Comparison of ENCODE assay signal across 17 cellular contexts in the genomic region with DNA sequence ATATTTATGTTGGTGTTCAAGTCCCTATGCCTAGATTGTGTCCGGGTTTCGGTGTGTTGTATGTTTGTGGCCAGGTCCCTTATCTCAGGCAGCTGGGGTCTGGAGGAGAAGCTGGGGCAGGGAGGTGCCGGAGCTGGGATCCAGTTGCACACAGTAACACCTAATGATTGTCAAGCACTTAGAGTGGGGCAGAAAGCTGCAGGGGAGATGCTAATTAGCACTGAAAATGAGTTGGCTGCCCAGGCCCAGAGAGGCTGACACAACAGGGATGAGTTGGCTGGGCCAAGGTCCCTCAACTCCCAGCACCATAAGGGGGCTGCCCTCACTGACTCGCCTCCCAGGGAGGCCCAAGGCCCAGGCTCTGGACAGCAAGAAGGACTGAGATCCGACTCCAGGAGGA. TPM values are rescaled to one million over a fixed set of nuclear protein-coding genes. Genes with fewer than 3 reads are reported as not detected.
A peak's percentile ranks its signal among the peaks of the same experiment; 100 is the strongest.
DNase-seq lines count a peak whose midpoint lies in the region; ATAC-seq and TF ChIP-seq lines count a peak whose summit lies in the region.
"Had no signal": no experiment of that assay in that cellular context is flagged by ENCODE, and none has a peak within 500 bp of the region (broad histone marks: within the 10 kb centered on the region; RNA-seq: fewer than 3 reads in every experiment).

No MANE protein-coding gene starts in this region.

- no peak overlapping the region for H4K8ac ChIP-seq in mesendoderm (ENCODE audit: low read depth, low read length)

- H2AK5ac ChIP-seq in mesendoderm (ENCODE audit: low read length) = no peak overlapping the region

- no peaks in the 10 kb centered on the region for H3K79me2 ChIP-seq in mesendoderm (ENCODE audit: control insufficient read depth, insufficient read depth, low read length)

- no TSS peak for BruUV-seq in Panc1 (replicated peaks; lab: Mats Ljungman, UMichigan)

- no peaks in the 10 kb centered on the region for H4K20me1 ChIP-seq in BLaER1

- no CpG with 5 or more reads among the region's 5 CpGs for WGBS in mesendoderm (ENCODE audit: extremely low coverage, insufficient coverage, low lambda C conversion rate)

- H2BK15ac ChIP-seq in mesendoderm (replicated peaks; ENCODE audit: low read depth) = no peak overlapping the region

- H3K4ac ChIP-seq in mesendoderm (ENCODE audit: low read depth, low read length) = no peak overlapping the region

- H3K4me1 ChIP-seq in BLaER1 (peaks cover 29% of the 10 kb centered on the region), Panc1 (ENCODE audit: control insufficient read depth, insufficient read depth, low read length) (no peaks in the 10 kb centered on the region), mesendoderm (ENCODE audit: control insufficient read depth, low read depth, low read length) (peaks cover 13% of the 10 kb centered on the region)
- H3K4me1 ChIP-seq: A549 had no signal

- H3K36me3 ChIP-seq in BLaER1 (no peaks in the 10 kb centered on the region), Panc1 (ENCODE audit: control insufficient read depth, insufficient read depth, low read length) (no peaks in the 10 kb centered on the region), mesendoderm (ENCODE audit: control insufficient read depth, insufficient read depth, low read length) (no peaks in the 10 kb centered on the region), H7 (replicated peaks; ENCODE audit: control insufficient read depth, insufficient read depth, low read length) (no peaks in the 10 kb centered on the region)

- DNase-seq in NCI-H1417 (lab: John Stamatoyannopoulos, UW) = peak; percentile 4 to 54 (median 22)
- DNase-seq in NCI-H1417 treated with DMSO at 0.1 percent for 48 hours (lab: John Stamatoyannopoulos, UW) = no peak
- no peak for DNase-seq in Panc1 (ENCODE audit: low read depth, low spot score)
- peak; percentile 60 for DNase-seq in mesendoderm
- no peak for DNase-seq in NCI-H2081 treated with DMSO at 0.1 percent for 48 hours (lab: John Stamatoyannopoulos, UW)
- no peak for DNase-seq in H7
- DNase-seq: AML-193; Calu3; CD8-positive, alpha-beta T cell; DMS79 treated with DMSO at 0.1 percent for 48 hours; GF-D8; HCEC 1CT; HFFc6 had no signal

- H3K4me2 ChIP-seq in BLaER1 (peak overlapping the region; percentile 33), mesendoderm (ENCODE audit: low read length) (no peak overlapping the region)
- H3K4me2 ChIP-seq: A549 had no signal

- H3K4me3 ChIP-seq in BLaER1 (no peak overlapping the region), Panc1 (ENCODE audit: low read depth in 2 of 2, low read length in 2 of 2) (no peak overlapping the region), mesendoderm (ENCODE audit: low read length) (no peak overlapping the region), H7 (ENCODE audit: insufficient read depth, low read depth, low read length) (no peak overlapping the region)
- H3K4me3 ChIP-seq: A549 had no signal

- no peak for TF ChIP-seq CTCF in Panc1 (IDR thresholded peaks at IDR 0.05)

- POLR2A ChIA-PET in Panc1 (lab: Charles Lee) = no interaction called here

- H4K5ac ChIP-seq in mesendoderm (ENCODE audit: low read length) = no peak overlapping the region

- H3K9me3 ChIP-seq in BLaER1 (no peaks in the 10 kb centered on the region), Panc1 (ENCODE audit: control insufficient read depth, insufficient read depth, low read depth, low read length) (no peaks in the 10 kb centered on the region)

- no peak overlapping the region for H2BK5ac ChIP-seq in mesendoderm (ENCODE audit: low read length)

- CTCF ChIA-PET in Panc1 (lab: Charles Lee) = no interaction called here

- H3K18ac ChIP-seq in mesendoderm (ENCODE audit: low read length) = no peak overlapping the region

- no peak overlapping the region for H3K23ac ChIP-seq in mesendoderm (ENCODE audit: low read length)

- H3K56ac ChIP-seq in mesendoderm (ENCODE audit: low read length) = no peak overlapping the region

- intact Hi-C loops in Panc1 (cut with micrococcal nuclease; ENCODE audit: unreplicated experiment) = no loop called here

- no peaks in the 10 kb centered on the region for H3K27me3 ChIP-seq in BLaER1
- no peaks in the 10 kb centered on the region for H3K27me3 ChIP-seq in Panc1 (ENCODE audit: control insufficient read depth, insufficient read depth, low read length)
- H3K27me3 ChIP-seq in mesendoderm (ENCODE audit: insufficient read depth, low read length, poor library complexity) = no peaks in the 10 kb centered on the region
- no peaks in the 10 kb centered on the region for H3K27me3 ChIP-seq in H7 (ENCODE audit: control insufficient read depth, insufficient read depth, low read length)

- H3K9ac ChIP-seq in BLaER1 = no peak overlapping the region
- no peak overlapping the region for H3K9ac ChIP-seq in mesendoderm (ENCODE audit: low read length)

- H2BK120ac ChIP-seq in mesendoderm (ENCODE audit: low read depth, low read length) = no peak overlapping the region

- in situ Hi-C loops in Panc1 (cut with HindIII; ENCODE audit: low pct_unique_long_range_greater_than_20kb, low sequenced_read_pairs) = no loop called here

- no peak overlapping the region for H3K27ac ChIP-seq in BLaER1
- H3K27ac ChIP-seq in Panc1 (ENCODE audit: low read length) = no peak overlapping the region
- H3K27ac ChIP-seq in mesendoderm (ENCODE audit: low read depth, low read length) = no peak overlapping the region
- H3K27ac ChIP-seq: 22Rv1, A549, HL-60 had no signal

- peak; percentile 21; the same call in 1 of the 2 replicates for ATAC-seq in Panc1
- ATAC-seq: CD8-positive, alpha-beta T cell had no signal

- no peaks in the 10 kb centered on the region for H3K79me1 ChIP-seq in mesendoderm (ENCODE audit: low read length)

RNA-seq across cellular contexts. Expression of a gene that starts 12.2 kb away (rescaled TPM):
- total RNA-seq in Panc1 (2021; ENCODE audit: unreplicated experiment) = 0.74 TPM
- polyA plus RNA-seq in Panc1 (2012; ENCODE audit: insufficient read length) = 0.51 TPM
- 3.9 TPM for polyA plus RNA-seq in mesendoderm (2013, experiment 1 of 2)
- 4.0 TPM for polyA plus RNA-seq in mesendoderm (2013, experiment 2 of 2)
- 1.9 and 2.9 TPM in 2 replicates for total RNA-seq in H7 (2014; rRNA removed; shearing (Covaris generic))

Comparison
In these comparisons a context has a peak if more than half of its experiments do, and no peak if none do; other contexts are left out.
1. DNase-seq: peak in NCI-H1417 (3 of 3) and mesendoderm (single experiment); none in NCI-H1417 treated with DMSO at 0.1 percent for 48 hours (single experiment), Panc1 (single experiment), NCI-H2081 treated with DMSO at 0.1 percent for 48 hours (single experiment) and H7 (single experiment).